In the genomic region with DNA sequence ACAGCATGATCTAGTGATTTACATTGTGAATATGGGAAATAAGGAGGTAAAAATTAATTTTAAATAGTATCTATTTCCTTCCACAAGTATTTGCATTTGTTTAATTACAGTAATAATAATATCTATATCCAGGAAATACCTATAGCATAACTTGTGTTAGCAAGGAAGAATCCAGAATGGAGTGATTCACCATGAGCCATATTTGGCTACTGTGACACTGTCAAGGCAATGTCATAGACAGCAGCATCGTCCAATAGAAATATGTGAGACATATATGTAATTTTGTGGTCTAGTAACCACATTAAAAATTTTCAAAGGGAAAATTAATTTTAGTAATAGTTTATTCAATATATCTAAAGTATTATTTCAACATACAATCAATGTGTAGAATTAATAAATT, we compare ENCODE assay signal across 15 cellular contexts. TPM values are rescaled to one million over a fixed set of nuclear protein-coding genes. Genes with fewer than 3 reads are reported as not detected.
DNase-seq lines count a peak whose midpoint lies in the region; FAIRE-seq and TF ChIP-seq lines count a peak whose summit lies in the region.
"Had no signal": no experiment of that assay in that cellular context is flagged by ENCODE, and none has a peak within 500 bp of the region (broad histone marks: within the 10 kb centered on the region; RNA-seq: fewer than 3 reads in every experiment).

No MANE protein-coding gene starts in this region.

- no peak for TF ChIP-seq POLR2A in esophagus squamous epithelium (IDR thresholded peaks at IDR 0.05)
- TF ChIP-seq POLR2A in H54 (IDR thresholded peaks at IDR 0.05; ENCODE audit: low read depth, low read length): no peak

- peaks cover 21% of the 10 kb centered on the region for H3K79me2 ChIP-seq in smooth muscle cell (ENCODE audit: low read depth)

- FAIRE-seq in H54 (lab: Jason Lieb, UNC): no peak
- FAIRE-seq: GM12878 had no signal

- no peak overlapping the region for H3K9ac ChIP-seq in smooth muscle cell (ENCODE audit: low read depth)

- CTCF ChIA-PET in RWPE1 (lab: Yijun Ruan, JAX): no interaction called here

- peaks cover 0 to 12% (median 0%) of the 10 kb centered on the region in 3 donors for H3K36me3 ChIP-seq in esophagus squamous epithelium
- H3K36me3 ChIP-seq in smooth muscle cell (ENCODE audit: low read depth): no peaks in the 10 kb centered on the region
- no peaks in the 10 kb centered on the region for H3K36me3 ChIP-seq in H7 (replicated peaks; ENCODE audit: control insufficient read depth, insufficient read depth, low read length)

- POLR2A ChIA-PET in RWPE1 (lab: Yijun Ruan, JAX; ENCODE audit: low non-redundant PET): no interaction called here

- peak; percentile 57 for DNase-seq in NOMO-1 treated with DMSO at 0.1 percent for 48 hours (lab: John Stamatoyannopoulos, UW; ENCODE audit: unreplicated experiment)
- DNase-seq in NOMO-1 treated with dmso at 0.1 percent for 144 hours (lab: John Stamatoyannopoulos, UW; ENCODE audit: unreplicated experiment): no peak
- DNase-seq in RWPE1 (ENCODE audit: low spot score): peak; percentile 57
- no peak for DNase-seq in esophagus squamous epithelium (lab: John Stamatoyannopoulos, UW)
- no peak for DNase-seq in smooth muscle cell (lab: John Stamatoyannopoulos, UW; ENCODE audit: unreplicated experiment)
- DNase-seq in H7: no peak
- DNase-seq in H54 (ENCODE audit: insufficient read length, low spot score): no peak
- no peak for DNase-seq in stimulated activated CD4-positive, alpha-beta T cell treated with anti-CD3 and anti-CD28 coated beads, Interleukin-2, amount 100 ng/mL, for 24 hours
- DNase-seq: natural killer cell; NCI-H1092; NCI-H774; stimulated activated CD4-positive, alpha-beta T cell treated with anti-CD3 and anti-CD28 coated beads, Interleukin-15, amount 100 ng/mL, for 24 hours; T-helper 17 cell had no signal

- H3F3A ChIP-seq in smooth muscle cell (ENCODE audit: low read depth): no peaks in the 10 kb centered on the region

- H2AFZ ChIP-seq in smooth muscle cell (ENCODE audit: low read depth): no peak overlapping the region

- H4K20me1 ChIP-seq in smooth muscle cell (ENCODE audit: low read depth): no peaks in the 10 kb centered on the region

- no peaks in the 10 kb centered on the region for H3K27me3 ChIP-seq in esophagus squamous epithelium
- no peaks in the 10 kb centered on the region for H3K27me3 ChIP-seq in smooth muscle cell (ENCODE audit: low read depth)
- no peaks in the 10 kb centered on the region for H3K27me3 ChIP-seq in H7 (ENCODE audit: control insufficient read depth, insufficient read depth, low read length)

- 41 to 51% methylated on average over 1 of the region's 1 CpG for WGBS in esophagus squamous epithelium, 2 donors
- WGBS in smooth muscle cell (ENCODE audit: low lambda C conversion rate): 93% methylated on average over 1 of the region's 1 CpG

- peak overlapping the region; percentile 1 for H3K4me2 ChIP-seq in smooth muscle cell

- H3K27ac ChIP-seq in RWPE1 (no peak overlapping the region), esophagus squamous epithelium (peak overlapping the region in 3 of 4 donors; percentile 44 to 81 (median 75)), smooth muscle cell (ENCODE audit: low read depth) (peak overlapping the region; percentile 6)
- H3K27ac ChIP-seq: 22Rv1 had no signal

- intact Hi-C loops in esophagus squamous epithelium (cut with DNase I): no loop called here

- no peak overlapping the region for H3K4me3 ChIP-seq in esophagus squamous epithelium
- H3K4me3 ChIP-seq in smooth muscle cell: no peak overlapping the region
- no peak overlapping the region for H3K4me3 ChIP-seq in H7 (ENCODE audit: insufficient read depth, low read depth, low read length)
- H3K4me3 ChIP-seq: GM12878 had no signal

- TF ChIP-seq CTCF in RWPE1 (conservative IDR thresholded peaks at IDR 0.05; ENCODE audit: low read depth) (no peak), esophagus squamous epithelium (IDR thresholded peaks at IDR 0.05) (no peak), smooth muscle cell (IDR thresholded peaks at IDR 0.05; ENCODE audit: borderline replicate concordance, insufficient read depth, poor library complexity, severe bottlenecking) (no peak)

- peaks cover 3 to 57% (median 23%) of the 10 kb centered on the region in 3 donors for H3K4me1 ChIP-seq in esophagus squamous epithelium
- H3K4me1 ChIP-seq in smooth muscle cell (ENCODE audit: low read depth): no peaks in the 10 kb centered on the region

- H3K9me3 ChIP-seq in esophagus squamous epithelium: no peaks in the 10 kb centered on the region
- H3K9me3 ChIP-seq in smooth muscle cell (replicated peaks; ENCODE audit: low read depth): no peaks in the 10 kb centered on the region

RNA-seq across cellular contexts. Expression of gene CNST, which starts 22.1 kb away (rescaled TPM):
- 10 to 100 TPM in 2 of 4 donors, 1 to 10 TPM in 2; 7.5 to 31.5 (median 12.4) TPM for total RNA-seq in esophagus squamous epithelium
- total RNA-seq in smooth muscle cell: 11.0 and 16.9 TPM in 2 replicates
- 6.7 and 7.3 TPM in 2 replicates for polyA plus RNA-seq in smooth muscle cell
- total RNA-seq in H7 (2014; rRNA removed; shearing (Covaris generic)): 18.8 and 24.1 TPM in 2 replicates

RNA-seq across cellular contexts. Expression of gene TFB2M, which starts 22.3 kb away (rescaled TPM):
- total RNA-seq in esophagus squamous epithelium: 10 to 100 TPM in 3 of 4 donors, 1 to 10 TPM in 1; 6.2 to 17.7 (median 12.4) TPM
- 22.5 and 24.0 TPM in 2 replicates for total RNA-seq in smooth muscle cell
- polyA plus RNA-seq in smooth muscle cell: 15.0 and 16.8 TPM in 2 replicates
- 38.3 and 39.8 TPM in 2 replicates for total RNA-seq in H7 (2014; rRNA removed; shearing (Covaris generic))

Comparison
In these comparisons a context has a peak if more than half of its experiments do, and no peak if none do; other contexts are left out.
1. DNase-seq: peak in NOMO-1 treated with DMSO at 0.1 percent for 48 hours (single experiment) and RWPE1 (single experiment); none in NOMO-1 treated with dmso at 0.1 percent for 144 hours (single experiment), esophagus squamous epithelium (single experiment), smooth muscle cell (single experiment), H7 (single experiment), H54 (single experiment) and stimulated activated CD4-positive, alpha-beta T cell treated with anti-CD3 and anti-CD28 coated beads, Interleukin-2, amount 100 ng/mL, for 24 hours (0 of 2).